In the genomic region with DNA sequence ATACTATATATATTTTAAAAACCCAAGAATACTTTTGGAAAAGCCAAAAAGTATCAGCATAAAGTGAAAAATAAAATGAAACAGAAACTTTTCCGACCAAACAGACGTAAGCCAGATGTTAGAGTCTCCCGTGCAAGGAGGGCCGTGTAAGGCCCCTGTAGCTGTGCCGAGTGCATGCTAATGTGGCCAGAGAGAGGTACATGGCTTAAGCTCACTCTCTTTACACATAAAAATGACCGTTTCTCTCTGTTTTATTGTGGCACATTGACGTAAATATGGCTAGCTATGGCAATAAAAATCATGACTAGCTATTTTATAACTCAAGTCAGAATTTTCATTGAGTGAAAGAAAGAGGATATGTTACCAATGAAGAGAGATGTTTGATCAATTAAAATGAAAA, we compare ENCODE assay signal across 21 cellular contexts.
"Had no signal": no experiment of that assay in that cellular context is flagged by ENCODE, and none has a peak within 500 bp of the region (broad histone marks: within the 10 kb centered on the region; RNA-seq: fewer than 3 reads in every experiment).

No MANE protein-coding gene starts in this region.

- H3K36me3 ChIP-seq: esophagus squamous epithelium, left lung, right lobe of liver, thoracic aorta, transverse colon, upper lobe of right lung, uterus had no signal

- H3K4me1 ChIP-seq: esophagus squamous epithelium, left lung, parathyroid adenoma, right lobe of liver, transverse colon, upper lobe of right lung, uterus had no signal

- H3K9ac ChIP-seq: parathyroid adenoma had no signal

- H3K27me3 ChIP-seq: esophagus squamous epithelium, left lung, right lobe of liver, transverse colon, upper lobe of right lung, uterus had no signal

- H3K9me3 ChIP-seq: esophagus squamous epithelium, left lung, right lobe of liver, thoracic aorta, transverse colon, upper lobe of right lung, uterus had no signal

- H3K4me3 ChIP-seq: esophagus squamous epithelium, left lung, right lobe of liver, thoracic aorta, transverse colon, upper lobe of right lung, uterus had no signal

- H3K79me2 ChIP-seq: parathyroid adenoma had no signal

- ATAC-seq: effector memory CD8-positive, alpha-beta T cell; left lung; naive thymus-derived CD8-positive, alpha-beta T cell; right lobe of liver; stimulated activated naive B cell treated with anti-CD40 and anti-IgM and Interleukin-4, amounts not matched to agents 10 μg/mL and 1 μg/mL and 100 μg/mL, for 72 hours; upper lobe of right lung had no signal

- H3K27ac ChIP-seq: esophagus squamous epithelium, left lung, parathyroid adenoma, right lobe of liver, thoracic aorta, transverse colon, upper lobe of right lung, uterus had no signal

- DNase-seq: cortex of kidney; effector memory CD8-positive, alpha-beta T cell; erythroblast; esophagus squamous epithelium; kidney; left lung; mesenchymal stem cell; midbrain; naive thymus-derived CD8-positive, alpha-beta T cell; nephron progenitor cell; nucleus accumbens; right lobe of liver; small intestine; stimulated activated CD4-positive, alpha-beta T cell treated with anti-CD3 and anti-CD28 coated beads, Interleukin-15, amount 100 ng/mL, for 24 hours; stimulated activated CD4-positive, alpha-beta T cell treated with anti-CD3 and anti-CD28 coated beads, Interleukin-2, amount 100 ng/mL, for 48 hours; stimulated activated naive B cell treated with anti-CD40 and anti-IgM and Interleukin-4, amounts not matched to agents 10 μg/mL and 1 μg/mL and 100 μg/mL, for 72 hours; transverse colon; upper lobe of right lung; uterus had no signal

- H2AFZ ChIP-seq: parathyroid adenoma had no signal
